ENCODE assay signal across 8 cellular contexts in genomic region chr12:8696402-8697100, GRCh38. TPM values are rescaled to one million over a fixed set of nuclear protein-coding genes. Genes with fewer than 3 reads are reported as not detected.
DNase-seq lines count a peak whose midpoint lies in the region; ATAC-seq and TF ChIP-seq lines count a peak whose summit lies in the region.

No MANE protein-coding gene starts in this region.

- no peaks in the 10 kb centered on the region for H3K9me3 Mint-ChIP-seq in activated naive CD4-positive, alpha-beta T cell treated with anti-CD3 and anti-CD28 coated beads, Interleukin-2, amount 10 ng/mL, durations not matched to agents 7 days and 5 days

- in situ Hi-C loops in astrocyte of the spinal cord (cut with HindIII; ENCODE audit: low sequenced_read_pairs): no loop called here
- in situ Hi-C loops in transverse colon (cut with MboI; ENCODE audit: low pct_ligation_motif_present in 1 of 4, low pct_unique_long_range_greater_than_20kb in 1 of 4, low sequenced_read_pairs in 3 of 4): loop anchor here (25.0 kb wide), 4 partner anchors 166 to 366 kb away; no protein-coding TSS in a partner anchor

- no peaks in the 10 kb centered on the region for H3K27me3 ChIP-seq in transverse colon

- no peak for TF ChIP-seq EP300 in transverse colon (IDR thresholded peaks at IDR 0.05; ENCODE audit: low read depth)

- H3K4me3 ChIP-seq in astrocyte of the spinal cord (ENCODE audit: low read depth, low read length) (peak overlapping the region; percentile 86), lower leg skin (ENCODE audit: low read depth, poor library complexity, severe bottlenecking) (peak overlapping the region; percentile 65), transverse colon (peak overlapping the region in 3 of 4 donors; percentile 82 to 96 (median 94))

- no peak for DNase-seq in activated naive CD4-positive, alpha-beta T cell treated with anti-CD3 and anti-CD28 coated beads, Interleukin-2, amount 10 ng/mL, durations not matched to agents 7 days and 5 days
- no peak for DNase-seq in activated naive CD4-positive, alpha-beta T cell (lab: John Stamatoyannopoulos, UW)
- no peak for DNase-seq in astrocyte of the spinal cord (ENCODE audit: low read depth, low spot score)
- DNase-seq in lower leg skin (ENCODE audit: low spot score in 2 of 2): no peak
- no peak for DNase-seq in transverse colon
- DNase-seq in activated CD8-positive, alpha-beta memory T cell treated with anti-CD3 and anti-CD28 coated beads for 24 hours: no peak
- no peak for DNase-seq in posterior cingulate gyrus

- no peak for TF ChIP-seq CTCF in astrocyte of the spinal cord (IDR thresholded peaks at IDR 0.05; ENCODE audit: low read depth, low read length)
- no peak for TF ChIP-seq CTCF in lower leg skin (IDR thresholded peaks at IDR 0.05)
- TF ChIP-seq CTCF in transverse colon (IDR thresholded peaks at IDR 0.05): no peak

- peaks cover 17% of the 10 kb centered on the region for H3K4me1 Mint-ChIP-seq in activated naive CD4-positive, alpha-beta T cell treated with anti-CD3 and anti-CD28 coated beads, Interleukin-2, amount 10 ng/mL, durations not matched to agents 7 days and 5 days

- peak overlapping the region; percentile 92 for H3K4me3 Mint-ChIP-seq in activated naive CD4-positive, alpha-beta T cell treated with anti-CD3 and anti-CD28 coated beads, Interleukin-2, amount 10 ng/mL, durations not matched to agents 7 days and 5 days

- no peak for ATAC-seq in GM18505 (IDR thresholded peaks at IDR 0.05; ENCODE audit: unreplicated experiment)

- peaks cover 34% of the 10 kb centered on the region for H3K27me3 Mint-ChIP-seq in activated naive CD4-positive, alpha-beta T cell treated with anti-CD3 and anti-CD28 coated beads, Interleukin-2, amount 10 ng/mL, durations not matched to agents 7 days and 5 days

- intact Hi-C loops in lower leg skin (cut with DNase I; ENCODE audit: low total_unique reads) (no loop called here), transverse colon (cut with DNase I; ENCODE audit: low total_unique reads) (no loop called here), posterior cingulate gyrus (cut with DNase I) (loop anchor here (5.0 kb wide), 1 partner anchor 256 kb away; no protein-coding TSS in a partner anchor)

- no peaks in the 10 kb centered on the region for H3K36me3 ChIP-seq in transverse colon

- peaks cover 1% of the 10 kb centered on the region for H3K36me3 Mint-ChIP-seq in activated naive CD4-positive, alpha-beta T cell treated with anti-CD3 and anti-CD28 coated beads, Interleukin-2, amount 10 ng/mL, durations not matched to agents 7 days and 5 days

- H3K4me1 ChIP-seq in transverse colon: peaks cover 5 to 32% (median 9%) of the 10 kb centered on the region in 4 donors

- H3K9me3 ChIP-seq in transverse colon: no peaks in the 10 kb centered on the region

- no peak for TF ChIP-seq POLR2A in lower leg skin (IDR thresholded peaks at IDR 0.05)
- no peak for TF ChIP-seq POLR2A in transverse colon (IDR thresholded peaks at IDR 0.05)
- no peak for TF ChIP-seq POLR2A in GM18505 (IDR thresholded peaks at IDR 0.05; ENCODE audit: borderline replicate concordance, extremely low read depth, insufficient read depth, insufficient read length)

- H3K27ac Mint-ChIP-seq in activated naive CD4-positive, alpha-beta T cell treated with anti-CD3 and anti-CD28 coated beads, Interleukin-2, amount 10 ng/mL, durations not matched to agents 7 days and 5 days: no peak overlapping the region

- CTCF ChIA-PET in activated naive CD4-positive, alpha-beta T cell treated with anti-CD3 and anti-CD28 coated beads, Interleukin-2, amount 10 ng/mL, durations not matched to agents 7 days and 5 days (lab: Charles Lee): interaction anchor here (0.8 kb wide), 1 partner anchor 253 kb away, joined by 3 read pairs; the partner anchor contains the start of gene M6PR

- peak overlapping the region; percentile 85 to 96 (median 94) for H3K27ac ChIP-seq in transverse colon

- WGBS in lower leg skin, 2 donors: 24 to 32% methylated on average over 7 of the region's 7 CpGs
- 29 to 38% methylated on average over 4 to 7 of the region's 7 CpGs for WGBS in transverse colon (ENCODE audit: low coverage in 1 of 2), 2 donors

RNA-seq across cellular contexts. Expression of gene RIMKLB, which starts 1.2 kb away (rescaled TPM):
- total RNA-seq in lower leg skin: 10 to 100 TPM in 3 of 4 donors, 1 to 10 TPM in 1; 5.8 to 17.9 (median 11.8) TPM
- total RNA-seq in transverse colon: 10 to 100 TPM in 1 of 4 donors, 1 to 10 TPM in 3; 2.0 to 20.8 (median 7.2) TPM

RNA-seq across cellular contexts. Expression of gene MFAP5, which starts 33.9 kb away (rescaled TPM):
- total RNA-seq in lower leg skin (100 to 1,000 TPM in 1 of 4 donors, 10 to 100 TPM in 3; 23.2 to 117 (median 33.2) TPM), transverse colon (10 to 100 TPM; 16.9 to 32.8 (median 22.0) TPM)
